3 cellular contexts compared by ENCODE assay signal in the genomic region with DNA sequence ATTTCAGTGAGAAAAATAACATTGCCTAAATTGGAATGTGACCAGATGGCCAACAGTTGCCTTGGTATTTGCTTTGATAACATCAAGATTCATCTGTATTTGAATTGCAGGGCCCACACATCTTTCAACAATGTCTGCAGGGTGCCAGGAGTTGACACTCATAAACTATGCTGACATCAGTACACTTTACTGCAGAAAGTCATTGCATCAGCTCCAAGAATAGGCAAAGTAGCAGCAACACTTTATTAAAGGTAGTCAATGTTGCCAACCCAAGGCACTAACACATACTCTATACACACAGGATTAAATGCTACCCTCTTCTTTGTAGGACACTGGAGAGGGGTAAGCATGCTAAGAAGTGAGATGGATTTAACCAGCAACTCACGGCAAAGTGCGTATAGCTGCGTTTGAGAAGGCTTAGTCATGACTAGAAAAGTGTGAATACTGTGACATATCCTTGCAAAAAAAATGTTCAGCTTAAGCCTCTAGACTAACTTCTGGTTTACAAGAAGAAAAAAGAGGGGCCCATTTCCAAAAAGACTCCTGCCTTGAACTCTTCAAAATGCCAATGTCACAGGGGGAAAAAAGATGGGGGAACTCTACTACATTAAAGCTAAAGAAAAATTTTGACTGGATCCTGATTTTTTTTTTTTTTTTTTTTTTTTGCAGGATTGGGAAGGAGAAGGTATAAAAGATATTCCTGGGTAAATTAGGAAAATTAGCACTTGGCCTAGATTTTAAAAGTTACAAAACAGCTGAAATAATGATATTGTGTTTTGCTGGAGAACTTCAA.
TF ChIP-seq lines count a peak whose summit lies in the region.

No MANE protein-coding gene starts in this region.

TF ChIP-seq in A549, 52 proteins besides CTCF, POLR2A, EP300 and RAD21 (continued from another document):
- no peak for TF ChIP-seq BHLHE40 (IDR thresholded peaks at IDR 0.05; ENCODE audit: low read depth, low read length)
- no peak for TF ChIP-seq SREBF2 (IDR thresholded peaks at IDR 0.05)
- peak; percentile 59; the same call in 1 of the 2 replicates for TF ChIP-seq GATA3 (IDR thresholded peaks at IDR 0.05; ENCODE audit: borderline replicate concordance)
- TF ChIP-seq RARB (CRISPR knock-in tag; IDR thresholded peaks at IDR 0.05): no peak
- no peak for TF ChIP-seq HEYL (CRISPR knock-in tag; IDR thresholded peaks at IDR 0.05)

TF ChIP-seq in GM23338, 12 proteins besides CTCF, POLR2A, EP300 and RAD21 (continued from another document and continues in another):
- TF ChIP-seq STAT1 (IDR thresholded peaks at IDR 0.05; ENCODE audit: unreplicated experiment): no peak
- no peak for TF ChIP-seq CREB1 (CRISPR knock-in tag; IDR thresholded peaks at IDR 0.05; ENCODE audit: low read depth)
- TF ChIP-seq, protein P1, sequence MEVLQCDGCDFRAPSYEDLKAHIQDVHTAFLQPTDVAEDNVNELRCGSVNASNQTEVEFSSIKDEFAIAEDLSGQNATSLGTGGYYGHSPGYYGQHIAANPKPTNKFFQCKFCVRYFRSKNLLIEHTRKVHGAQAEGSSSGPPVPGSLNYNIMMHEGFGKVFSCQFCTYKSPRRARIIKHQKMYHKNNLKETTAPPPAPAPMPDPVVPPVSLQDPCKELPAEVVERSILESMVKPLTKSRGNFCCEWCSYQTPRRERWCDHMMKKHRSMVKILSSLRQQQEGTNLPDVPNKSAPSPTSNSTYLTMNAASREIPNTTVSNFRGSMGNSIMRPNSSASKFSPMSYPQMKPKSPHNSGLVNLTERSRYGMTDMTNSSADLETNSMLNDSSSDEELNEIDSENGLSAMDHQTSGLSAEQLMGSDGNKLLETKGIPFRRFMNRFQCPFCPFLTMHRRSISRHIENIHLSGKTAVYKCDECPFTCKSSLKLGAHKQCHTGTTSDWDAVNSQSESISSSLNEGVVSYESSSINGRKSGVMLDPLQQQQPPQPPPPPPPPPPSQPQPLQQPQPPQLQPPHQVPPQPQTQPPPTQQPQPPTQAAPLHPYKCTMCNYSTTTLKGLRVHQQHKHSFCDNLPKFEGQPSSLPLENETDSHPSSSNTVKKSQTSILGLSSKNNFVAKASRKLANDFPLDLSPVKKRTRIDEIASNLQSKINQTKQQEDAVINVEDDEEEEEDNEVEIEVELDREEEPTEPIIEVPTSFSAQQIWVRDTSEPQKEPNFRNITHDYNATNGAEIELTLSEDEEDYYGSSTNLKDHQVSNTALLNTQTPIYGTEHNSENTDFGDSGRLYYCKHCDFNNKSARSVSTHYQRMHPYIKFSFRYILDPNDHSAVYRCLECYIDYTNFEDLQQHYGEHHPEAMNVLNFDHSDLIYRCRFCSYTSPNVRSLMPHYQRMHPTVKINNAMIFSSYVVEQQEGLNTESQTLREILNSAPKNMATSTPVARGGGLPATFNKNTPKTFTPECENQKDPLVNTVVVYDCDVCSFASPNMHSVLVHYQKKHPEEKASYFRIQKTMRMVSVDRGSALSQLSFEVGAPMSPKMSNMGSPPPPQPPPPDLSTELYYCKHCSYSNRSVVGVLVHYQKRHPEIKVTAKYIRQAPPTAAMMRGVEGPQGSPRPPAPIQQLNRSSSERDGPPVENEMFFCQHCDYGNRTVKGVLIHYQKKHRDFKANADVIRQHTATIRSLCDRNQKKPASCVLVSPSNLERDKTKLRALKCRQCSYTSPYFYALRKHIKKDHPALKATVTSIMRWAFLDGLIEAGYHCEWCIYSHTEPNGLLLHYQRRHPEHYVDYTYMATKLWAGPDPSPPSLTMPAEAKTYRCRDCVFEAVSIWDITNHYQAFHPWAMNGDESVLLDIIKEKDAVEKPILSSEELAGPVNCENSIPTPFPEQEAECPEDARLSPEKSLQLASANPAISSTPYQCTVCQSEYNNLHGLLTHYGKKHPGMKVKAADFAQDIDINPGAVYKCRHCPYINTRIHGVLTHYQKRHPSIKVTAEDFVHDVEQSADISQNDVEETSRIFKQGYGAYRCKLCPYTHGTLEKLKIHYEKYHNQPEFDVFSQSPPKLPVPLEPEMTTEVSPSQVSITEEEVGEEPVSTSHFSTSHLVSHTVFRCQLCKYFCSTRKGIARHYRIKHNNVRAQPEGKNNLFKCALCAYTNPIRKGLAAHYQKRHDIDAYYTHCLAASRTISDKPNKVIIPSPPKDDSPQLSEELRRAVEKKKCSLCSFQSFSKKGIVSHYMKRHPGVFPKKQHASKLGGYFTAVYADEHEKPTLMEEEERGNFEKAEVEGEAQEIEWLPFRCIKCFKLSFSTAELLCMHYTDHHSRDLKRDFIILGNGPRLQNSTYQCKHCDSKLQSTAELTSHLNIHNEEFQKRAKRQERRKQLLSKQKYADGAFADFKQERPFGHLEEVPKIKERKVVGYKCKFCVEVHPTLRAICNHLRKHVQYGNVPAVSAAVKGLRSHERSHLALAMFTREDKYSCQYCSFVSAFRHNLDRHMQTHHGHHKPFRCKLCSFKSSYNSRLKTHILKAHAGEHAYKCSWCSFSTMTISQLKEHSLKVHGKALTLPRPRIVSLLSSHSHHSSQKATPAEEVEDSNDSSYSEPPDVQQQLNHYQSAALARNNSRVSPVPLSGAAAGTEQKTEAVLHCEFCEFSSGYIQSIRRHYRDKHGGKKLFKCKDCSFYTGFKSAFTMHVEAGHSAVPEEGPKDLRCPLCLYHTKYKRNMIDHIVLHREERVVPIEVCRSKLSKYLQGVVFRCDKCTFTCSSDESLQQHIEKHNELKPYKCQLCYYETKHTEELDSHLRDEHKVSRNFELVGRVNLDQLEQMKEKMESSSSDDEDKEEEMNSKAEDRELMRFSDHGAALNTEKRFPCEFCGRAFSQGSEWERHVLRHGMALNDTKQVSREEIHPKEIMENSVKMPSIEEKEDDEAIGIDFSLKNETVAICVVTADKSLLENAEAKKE (CRISPR knock-in tag; IDR thresholded peaks at IDR 0.05): no peak
- no peak for TF ChIP-seq ZNF331 (CRISPR knock-in tag; IDR thresholded peaks at IDR 0.05; ENCODE audit: low read depth)
- TF ChIP-seq ZNF114 (CRISPR knock-in tag; IDR thresholded peaks at IDR 0.05): no peak
- TF ChIP-seq JUNB (IDR thresholded peaks at IDR 0.05; ENCODE audit: unreplicated experiment): no peak
- TF ChIP-seq, protein P2, sequence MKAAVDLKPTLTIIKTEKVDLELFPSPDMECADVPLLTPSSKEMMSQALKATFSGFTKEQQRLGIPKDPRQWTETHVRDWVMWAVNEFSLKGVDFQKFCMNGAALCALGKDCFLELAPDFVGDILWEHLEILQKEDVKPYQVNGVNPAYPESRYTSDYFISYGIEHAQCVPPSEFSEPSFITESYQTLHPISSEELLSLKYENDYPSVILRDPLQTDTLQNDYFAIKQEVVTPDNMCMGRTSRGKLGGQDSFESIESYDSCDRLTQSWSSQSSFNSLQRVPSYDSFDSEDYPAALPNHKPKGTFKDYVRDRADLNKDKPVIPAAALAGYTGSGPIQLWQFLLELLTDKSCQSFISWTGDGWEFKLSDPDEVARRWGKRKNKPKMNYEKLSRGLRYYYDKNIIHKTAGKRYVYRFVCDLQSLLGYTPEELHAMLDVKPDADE (IDR thresholded peaks at IDR 0.05): no peak

TF ChIP-seq in WTC11, 78 proteins besides CTCF, POLR2A, EP300 and RAD21 (continued from another document):
- TF ChIP-seq, protein P3, sequence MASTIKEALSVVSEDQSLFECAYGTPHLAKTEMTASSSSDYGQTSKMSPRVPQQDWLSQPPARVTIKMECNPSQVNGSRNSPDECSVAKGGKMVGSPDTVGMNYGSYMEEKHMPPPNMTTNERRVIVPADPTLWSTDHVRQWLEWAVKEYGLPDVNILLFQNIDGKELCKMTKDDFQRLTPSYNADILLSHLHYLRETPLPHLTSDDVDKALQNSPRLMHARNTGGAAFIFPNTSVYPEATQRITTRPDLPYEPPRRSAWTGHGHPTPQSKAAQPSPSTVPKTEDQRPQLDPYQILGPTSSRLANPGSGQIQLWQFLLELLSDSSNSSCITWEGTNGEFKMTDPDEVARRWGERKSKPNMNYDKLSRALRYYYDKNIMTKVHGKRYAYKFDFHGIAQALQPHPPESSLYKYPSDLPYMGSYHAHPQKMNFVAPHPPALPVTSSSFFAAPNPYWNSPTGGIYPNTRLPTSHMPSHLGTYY (CRISPR knock-in tag; IDR thresholded peaks at IDR 0.05): no peak
- TF ChIP-seq IRF2 (CRISPR knock-in tag; IDR thresholded peaks at IDR 0.05; ENCODE audit: borderline replicate concordance, low read depth) (no peak), SMAD3 (CRISPR knock-in tag; IDR thresholded peaks at IDR 0.05; ENCODE audit: borderline replicate concordance) (no peak), NFYB (CRISPR knock-in tag; conservative IDR thresholded peaks at IDR 0.05; ENCODE audit: low read depth) (no peak), ESRRA (CRISPR knock-in tag; IDR thresholded peaks at IDR 0.05; ENCODE audit: borderline replicate concordance) (no peak)
- TF ChIP-seq, protein P4, sequence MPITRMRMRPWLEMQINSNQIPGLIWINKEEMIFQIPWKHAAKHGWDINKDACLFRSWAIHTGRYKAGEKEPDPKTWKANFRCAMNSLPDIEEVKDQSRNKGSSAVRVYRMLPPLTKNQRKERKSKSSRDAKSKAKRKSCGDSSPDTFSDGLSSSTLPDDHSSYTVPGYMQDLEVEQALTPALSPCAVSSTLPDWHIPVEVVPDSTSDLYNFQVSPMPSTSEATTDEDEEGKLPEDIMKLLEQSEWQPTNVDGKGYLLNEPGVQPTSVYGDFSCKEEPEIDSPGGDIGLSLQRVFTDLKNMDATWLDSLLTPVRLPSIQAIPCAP (CRISPR knock-in tag; IDR thresholded peaks at IDR 0.05): no peak
- TF ChIP-seq, protein P5, sequence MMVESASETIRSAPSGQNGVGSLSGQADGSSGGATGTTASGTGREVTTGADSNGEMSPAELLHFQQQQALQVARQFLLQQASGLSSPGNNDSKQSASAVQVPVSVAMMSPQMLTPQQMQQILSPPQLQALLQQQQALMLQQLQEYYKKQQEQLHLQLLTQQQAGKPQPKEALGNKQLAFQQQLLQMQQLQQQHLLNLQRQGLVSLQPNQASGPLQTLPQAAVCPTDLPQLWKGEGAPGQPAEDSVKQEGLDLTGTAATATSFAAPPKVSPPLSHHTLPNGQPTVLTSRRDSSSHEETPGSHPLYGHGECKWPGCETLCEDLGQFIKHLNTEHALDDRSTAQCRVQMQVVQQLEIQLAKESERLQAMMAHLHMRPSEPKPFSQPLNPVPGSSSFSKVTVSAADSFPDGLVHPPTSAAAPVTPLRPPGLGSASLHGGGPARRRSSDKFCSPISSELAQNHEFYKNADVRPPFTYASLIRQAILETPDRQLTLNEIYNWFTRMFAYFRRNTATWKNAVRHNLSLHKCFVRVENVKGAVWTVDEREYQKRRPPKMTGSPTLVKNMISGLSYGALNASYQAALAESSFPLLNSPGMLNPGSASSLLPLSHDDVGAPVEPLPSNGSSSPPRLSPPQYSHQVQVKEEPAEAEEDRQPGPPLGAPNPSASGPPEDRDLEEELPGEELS (CRISPR knock-in tag; IDR thresholded peaks at IDR 0.05): no peak
- TF ChIP-seq, protein P6, sequence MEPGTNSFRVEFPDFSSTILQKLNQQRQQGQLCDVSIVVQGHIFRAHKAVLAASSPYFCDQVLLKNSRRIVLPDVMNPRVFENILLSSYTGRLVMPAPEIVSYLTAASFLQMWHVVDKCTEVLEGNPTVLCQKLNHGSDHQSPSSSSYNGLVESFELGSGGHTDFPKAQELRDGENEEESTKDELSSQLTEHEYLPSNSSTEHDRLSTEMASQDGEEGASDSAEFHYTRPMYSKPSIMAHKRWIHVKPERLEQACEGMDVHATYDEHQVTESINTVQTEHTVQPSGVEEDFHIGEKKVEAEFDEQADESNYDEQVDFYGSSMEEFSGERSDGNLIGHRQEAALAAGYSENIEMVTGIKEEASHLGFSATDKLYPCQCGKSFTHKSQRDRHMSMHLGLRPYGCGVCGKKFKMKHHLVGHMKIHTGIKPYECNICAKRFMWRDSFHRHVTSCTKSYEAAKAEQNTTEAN (CRISPR knock-in tag; IDR thresholded peaks at IDR 0.05): no peak
TF ChIP-seq in WTC11: peak in this region for 0.
